20 cellular contexts compared by ENCODE assay signal in genomic region chr3:25826510-25826909, GRCh38.
"Had no signal": no experiment of that assay in that cellular context is flagged by ENCODE, and none has a peak within 500 bp of the region (broad histone marks: within the 10 kb centered on the region; RNA-seq: fewer than 3 reads in every experiment).

No MANE protein-coding gene starts in this region.

- H3K4me3 Mint-ChIP-seq: activated CD8-positive, alpha-beta memory T cell treated with anti-CD3 and anti-CD28 coated beads, Interleukin-2, amount 10 ng/mL, durations not matched to agents 7 days and 5 days; memory B cell; natural killer cell treated with Interleukin-12 subunit alpha and Interleukin-12 subunit beta and Interleukin-15 and Interleukin-18, amount 100 ng/mL, for 72 hours had no signal

- H3K27me3 ChIP-seq: cardiac muscle cell, dorsolateral prefrontal cortex, esophagus muscularis mucosa, tibial nerve, uterus had no signal

- H3K36me3 Mint-ChIP-seq: activated CD8-positive, alpha-beta memory T cell treated with anti-CD3 and anti-CD28 coated beads, Interleukin-2, amount 10 ng/mL, durations not matched to agents 7 days and 5 days; memory B cell; natural killer cell treated with Interleukin-12 subunit alpha and Interleukin-12 subunit beta and Interleukin-15 and Interleukin-18, amount 100 ng/mL, for 72 hours had no signal

- H3K36me3 ChIP-seq: cardiac muscle cell, esophagus muscularis mucosa, tibial nerve, uterus had no signal

- H3K9me3 ChIP-seq: esophagus muscularis mucosa, uterus had no signal

- H3K9me3 Mint-ChIP-seq: natural killer cell treated with Interleukin-12 subunit alpha and Interleukin-12 subunit beta and Interleukin-15 and Interleukin-18, amount 100 ng/mL, for 72 hours had no signal

- H3K4me3 ChIP-seq: cardiac muscle cell, dorsolateral prefrontal cortex, esophagus muscularis mucosa, tibial nerve, uterus had no signal

- H3K27ac ChIP-seq: cardiac muscle cell, dorsolateral prefrontal cortex, esophagus muscularis mucosa, tibial nerve, uterus had no signal

- H3K27ac Mint-ChIP-seq: activated CD8-positive, alpha-beta memory T cell treated with anti-CD3 and anti-CD28 coated beads, Interleukin-2, amount 10 ng/mL, durations not matched to agents 7 days and 5 days; memory B cell; natural killer cell treated with Interleukin-12 subunit alpha and Interleukin-12 subunit beta and Interleukin-15 and Interleukin-18, amount 100 ng/mL, for 72 hours had no signal

- H3K4me1 ChIP-seq: uterus had no signal

- DNase-seq: activated CD4-positive, alpha-beta T cell treated with anti-CD3 and anti-CD28 coated beads for 1 hour; activated CD4-positive, alpha-beta T cell treated with anti-CD3 and anti-CD28 coated beads, Interleukin-2, amount 50 U/mL, for 4 hours; activated CD8-positive, alpha-beta memory T cell treated with anti-CD3 and anti-CD28 coated beads, Interleukin-2, amount 10 ng/mL, durations not matched to agents 7 days and 5 days; activated naive CD4-positive, alpha-beta T cell treated with anti-CD3 and anti-CD28 coated beads, Interleukin-2, amount 50 U/mL, for 16 hours; activated T-cell treated with anti-CD3 and anti-CD28 coated beads, Interleukin-2, amount 50 U/mL, for 1 hour; dorsolateral prefrontal cortex; hippocampal formation; kidney; left ventricle myocardium superior; right cardiac atrium; small intestine; stimulated activated CD4-positive, alpha-beta T cell treated with anti-CD3 and anti-CD28 coated beads, Interleukin-4, amount 100 ng/mL, for 24 hours; stimulated activated naive CD4-positive, alpha-beta T cell treated with Interleukin-2 at 50 U/mL for 16 hours; substantia nigra; uterus had no signal

- ATAC-seq: activated CD8-positive, alpha-beta memory T cell treated with anti-CD3 and anti-CD28 coated beads, Interleukin-2, amount 10 ng/mL, durations not matched to agents 7 days and 5 days; left ventricle myocardium superior; natural killer cell treated with Interleukin-12 subunit alpha and Interleukin-12 subunit beta and Interleukin-15 and Interleukin-18, amount 100 ng/mL, for 72 hours; right cardiac atrium had no signal
